ENCODE assay signal across 1 cellular context in genomic region chr22:30575859-30576258, GRCh38.
A peak's percentile ranks its signal among the peaks of the same experiment; 100 is the strongest.
TF ChIP-seq lines count a peak whose summit lies in the region.

No MANE protein-coding gene starts in this region.

TF ChIP-seq in HepG2, 621 proteins besides CTCF, POLR2A, EP300 and RAD21:
- TF ChIP-seq MYPOP (CRISPR knock-in tag; IDR thresholded peaks at IDR 0.05) (no peak), ZNF547 (CRISPR knock-in tag; IDR thresholded peaks at IDR 0.05) (no peak), HMGA1 (CRISPR knock-in tag; conservative IDR thresholded peaks at IDR 0.05) (no peak), KLF9 (CRISPR knock-in tag; IDR thresholded peaks at IDR 0.05; ENCODE audit: low read depth) (no peak), ZNF557 (CRISPR knock-in tag; IDR thresholded peaks at IDR 0.05) (no peak)
- TF ChIP-seq, protein P1, sequence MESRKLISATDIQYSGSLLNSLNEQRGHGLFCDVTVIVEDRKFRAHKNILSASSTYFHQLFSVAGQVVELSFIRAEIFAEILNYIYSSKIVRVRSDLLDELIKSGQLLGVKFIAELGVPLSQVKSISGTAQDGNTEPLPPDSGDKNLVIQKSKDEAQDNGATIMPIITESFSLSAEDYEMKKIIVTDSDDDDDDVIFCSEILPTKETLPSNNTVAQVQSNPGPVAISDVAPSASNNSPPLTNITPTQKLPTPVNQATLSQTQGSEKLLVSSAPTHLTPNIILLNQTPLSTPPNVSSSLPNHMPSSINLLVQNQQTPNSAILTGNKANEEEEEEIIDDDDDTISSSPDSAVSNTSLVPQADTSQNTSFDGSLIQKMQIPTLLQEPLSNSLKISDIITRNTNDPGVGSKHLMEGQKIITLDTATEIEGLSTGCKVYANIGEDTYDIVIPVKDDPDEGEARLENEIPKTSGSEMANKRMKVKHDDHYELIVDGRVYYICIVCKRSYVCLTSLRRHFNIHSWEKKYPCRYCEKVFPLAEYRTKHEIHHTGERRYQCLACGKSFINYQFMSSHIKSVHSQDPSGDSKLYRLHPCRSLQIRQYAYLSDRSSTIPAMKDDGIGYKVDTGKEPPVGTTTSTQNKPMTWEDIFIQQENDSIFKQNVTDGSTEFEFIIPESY (CRISPR knock-in tag; IDR thresholded peaks at IDR 0.05), result peak; percentile 62; the same call in 1 of the 2 replicates
TF ChIP-seq in HepG2: peak in this region for 1.
